Comparison of ENCODE assay signal across 1 cellular context in genomic region chr19:40285353-40286234, GRCh38.
TF ChIP-seq lines count a peak whose summit lies in the region.

No MANE protein-coding gene starts in this region.

TF ChIP-seq in HepG2, 621 proteins besides CTCF, POLR2A, EP300 and RAD21 (continued from another document and continues in another):
- TF ChIP-seq MNT (IDR thresholded peaks at IDR 0.05) (no peak), DMAP1 (CRISPR knock-in tag; IDR thresholded peaks at IDR 0.05) (no peak), NCOA1 (CRISPR knock-in tag; IDR thresholded peaks at IDR 0.05) (no peak), ZMYM2 (CRISPR knock-in tag; IDR thresholded peaks at IDR 0.05) (0 out of 2 replicates have a peak, but pooled peaks have one; percentile 37), SMAD1 (CRISPR knock-in tag; IDR thresholded peaks at IDR 0.05; ENCODE audit: borderline replicate concordance, low read depth) (no peak), TAF1 (CRISPR knock-in tag; IDR thresholded peaks at IDR 0.05) (peak; percentile 52; the same call in 1 of the 2 replicates), KLF9 (CRISPR knock-in tag; IDR thresholded peaks at IDR 0.05; ENCODE audit: low read depth) (no peak), ZNF431 (CRISPR knock-in tag; IDR thresholded peaks at IDR 0.05; ENCODE audit: borderline replicate concordance, low read depth) (no peak), ZFP90 (CRISPR knock-in tag; IDR thresholded peaks at IDR 0.05; ENCODE audit: borderline replicate concordance) (peak; percentile 45; the same call in 1 of the 2 replicates), ZMYM3 (CRISPR knock-in tag; IDR thresholded peaks at IDR 0.05) (peak; percentile 99), NR2F1 (CRISPR knock-in tag; IDR thresholded peaks at IDR 0.05) (no peak), TEAD2 (CRISPR knock-in tag; IDR thresholded peaks at IDR 0.05) (no peak), ZNF451 (CRISPR knock-in tag; IDR thresholded peaks at IDR 0.05) (no peak), TOPORS (CRISPR knock-in tag; IDR thresholded peaks at IDR 0.05) (peak; percentile 43; the same call in 1 of the 2 replicates), ETV6 (CRISPR knock-in tag; conservative IDR thresholded peaks at IDR 0.05) (no peak), SALL2 (CRISPR knock-in tag; IDR thresholded peaks at IDR 0.05) (no peak), SMAD9 (CRISPR knock-in tag; IDR thresholded peaks at IDR 0.05) (no peak), ZNF749 (CRISPR knock-in tag; IDR thresholded peaks at IDR 0.05; ENCODE audit: borderline replicate concordance) (no peak), KDM4B (CRISPR knock-in tag; IDR thresholded peaks at IDR 0.05) (no peak), SAFB2 (CRISPR knock-in tag; IDR thresholded peaks at IDR 0.05; ENCODE audit: borderline replicate concordance, low read depth) (no peak), REL (CRISPR knock-in tag; conservative IDR thresholded peaks at IDR 0.05) (no peak), GZF1 (CRISPR knock-in tag; IDR thresholded peaks at IDR 0.05) (no peak), ZNF143 (CRISPR knock-in tag; IDR thresholded peaks at IDR 0.05) (peak; percentile 89), MAFK (conservative IDR thresholded peaks at IDR 0.05 in 1 of 2, IDR thresholded peaks at IDR 0.05 in 1 of 2; ENCODE audit: low read length in 2 of 2) (no peak), IKZF4 (CRISPR knock-in tag; IDR thresholded peaks at IDR 0.05; ENCODE audit: borderline replicate concordance, low read depth, not compliant biosample characterization) (peak; percentile 16), HNRNPH1 (optimal IDR thresholded peaks at IDR 0.05; ENCODE audit: low read depth, low read length) (no peak), ZNF547 (CRISPR knock-in tag; IDR thresholded peaks at IDR 0.05) (peak; percentile 49; the same call in 1 of the 2 replicates), PBX2 (CRISPR knock-in tag; IDR thresholded peaks at IDR 0.05) (no peak), ONECUT2 (CRISPR knock-in tag; IDR thresholded peaks at IDR 0.05) (no peak), THYN1 (CRISPR knock-in tag; IDR thresholded peaks at IDR 0.05; ENCODE audit: borderline replicate concordance, low read depth) (no peak), KMT2A (CRISPR knock-in tag; IDR thresholded peaks at IDR 0.05) (peak; percentile 29; the same call in 1 of the 2 replicates), NR2F2 (IDR thresholded peaks at IDR 0.05; ENCODE audit: borderline replicate concordance, low read depth) (no peak; the same call in 1 of the 2 replicates), SAP130 (CRISPR knock-in tag; IDR thresholded peaks at IDR 0.05; ENCODE audit: low read depth) (peak; percentile 41; the same call in 1 of the 2 replicates), PRDM10 (CRISPR knock-in tag; IDR thresholded peaks at IDR 0.05; ENCODE audit: low read depth) (no peak), HMGA1 (CRISPR knock-in tag; conservative IDR thresholded peaks at IDR 0.05) (no peak), ZNF703 (CRISPR knock-in tag; IDR thresholded peaks at IDR 0.05; ENCODE audit: borderline replicate concordance) (no peak), ZNF496 (CRISPR knock-in tag; IDR thresholded peaks at IDR 0.05; ENCODE audit: insufficient replicate concordance) (no peak), AHR (CRISPR knock-in tag; IDR thresholded peaks at IDR 0.05) (no peak; the same call in 1 of the 2 replicates), FOSL1 (CRISPR knock-in tag; IDR thresholded peaks at IDR 0.05; ENCODE audit: borderline replicate concordance) (no peak), SIN3B (IDR thresholded peaks at IDR 0.05; ENCODE audit: low read length) (no peak), GMEB2 (CRISPR knock-in tag; IDR thresholded peaks at IDR 0.05; ENCODE audit: low read depth) (no peak)
- TF ChIP-seq, protein P1, sequence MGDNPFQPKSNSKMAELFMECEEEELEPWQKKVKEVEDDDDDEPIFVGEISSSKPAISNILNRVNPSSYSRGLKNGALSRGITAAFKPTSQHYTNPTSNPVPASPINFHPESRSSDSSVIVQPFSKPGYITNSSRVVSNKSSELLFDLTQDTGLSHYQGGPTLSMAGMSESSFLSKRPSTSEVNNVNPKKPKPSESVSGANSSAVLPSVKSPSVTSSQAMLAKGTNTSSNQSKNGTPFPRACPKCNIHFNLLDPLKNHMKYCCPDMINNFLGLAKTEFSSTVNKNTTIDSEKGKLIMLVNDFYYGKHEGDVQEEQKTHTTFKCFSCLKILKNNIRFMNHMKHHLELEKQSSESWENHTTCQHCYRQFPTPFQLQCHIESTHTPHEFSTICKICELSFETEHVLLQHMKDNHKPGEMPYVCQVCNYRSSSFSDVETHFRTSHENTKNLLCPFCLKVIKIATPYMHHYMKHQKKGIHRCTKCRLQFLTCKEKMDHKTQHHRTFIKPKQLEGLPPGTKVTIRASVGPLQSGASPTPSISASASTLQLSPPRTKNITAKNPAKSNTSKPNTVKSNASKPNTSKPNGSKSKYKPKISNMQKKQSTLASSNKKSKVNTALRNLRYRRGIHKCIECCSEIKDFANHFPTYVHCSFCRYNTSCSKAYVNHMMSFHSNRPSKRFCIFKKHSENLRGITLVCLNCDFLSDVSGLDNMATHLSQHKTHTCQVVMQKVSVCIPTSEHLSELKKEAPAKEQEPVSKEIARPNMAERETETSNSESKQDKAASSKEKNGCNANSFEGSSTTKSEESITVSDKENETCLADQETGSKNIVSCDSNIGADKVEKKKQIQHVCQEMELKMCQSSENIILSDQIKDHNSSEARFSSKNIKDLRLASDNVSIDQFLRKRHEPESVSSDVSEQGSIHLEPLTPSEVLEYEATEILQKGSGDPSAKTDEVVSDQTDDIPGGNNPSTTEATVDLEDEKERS (CRISPR knock-in tag; IDR thresholded peaks at IDR 0.05) = 0 out of 2 replicates have a peak, but pooled peaks have one; percentile 26
- TF ChIP-seq, protein P2, sequence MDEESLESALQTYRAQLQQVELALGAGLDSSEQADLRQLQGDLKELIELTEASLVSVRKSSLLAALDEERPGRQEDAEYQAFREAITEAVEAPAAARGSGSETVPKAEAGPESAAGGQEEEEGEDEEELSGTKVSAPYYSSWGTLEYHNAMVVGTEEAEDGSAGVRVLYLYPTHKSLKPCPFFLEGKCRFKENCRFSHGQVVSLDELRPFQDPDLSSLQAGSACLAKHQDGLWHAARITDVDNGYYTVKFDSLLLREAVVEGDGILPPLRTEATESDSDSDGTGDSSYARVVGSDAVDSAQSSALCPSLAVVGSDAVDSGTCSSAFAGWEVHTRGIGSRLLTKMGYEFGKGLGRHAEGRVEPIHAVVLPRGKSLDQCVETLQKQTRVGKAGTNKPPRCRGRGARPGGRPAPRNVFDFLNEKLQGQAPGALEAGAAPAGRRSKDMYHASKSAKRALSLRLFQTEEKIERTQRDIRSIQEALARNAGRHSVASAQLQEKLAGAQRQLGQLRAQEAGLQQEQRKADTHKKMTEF (CRISPR knock-in tag; IDR thresholded peaks at IDR 0.05) = peak; percentile 10
- TF ChIP-seq, protein P3, sequence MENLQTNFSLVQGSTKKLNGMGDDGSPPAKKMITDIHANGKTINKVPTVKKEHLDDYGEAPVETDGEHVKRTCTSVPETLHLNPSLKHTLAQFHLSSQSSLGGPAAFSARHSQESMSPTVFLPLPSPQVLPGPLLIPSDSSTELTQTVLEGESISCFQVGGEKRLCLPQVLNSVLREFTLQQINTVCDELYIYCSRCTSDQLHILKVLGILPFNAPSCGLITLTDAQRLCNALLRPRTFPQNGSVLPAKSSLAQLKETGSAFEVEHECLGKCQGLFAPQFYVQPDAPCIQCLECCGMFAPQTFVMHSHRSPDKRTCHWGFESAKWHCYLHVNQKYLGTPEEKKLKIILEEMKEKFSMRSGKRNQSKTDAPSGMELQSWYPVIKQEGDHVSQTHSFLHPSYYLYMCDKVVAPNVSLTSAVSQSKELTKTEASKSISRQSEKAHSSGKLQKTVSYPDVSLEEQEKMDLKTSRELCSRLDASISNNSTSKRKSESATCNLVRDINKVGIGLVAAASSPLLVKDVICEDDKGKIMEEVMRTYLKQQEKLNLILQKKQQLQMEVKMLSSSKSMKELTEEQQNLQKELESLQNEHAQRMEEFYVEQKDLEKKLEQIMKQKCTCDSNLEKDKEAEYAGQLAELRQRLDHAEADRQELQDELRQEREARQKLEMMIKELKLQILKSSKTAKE (CRISPR knock-in tag; IDR thresholded peaks at IDR 0.05; ENCODE audit: borderline replicate concordance) = no peak
- TF ChIP-seq, protein P4, sequence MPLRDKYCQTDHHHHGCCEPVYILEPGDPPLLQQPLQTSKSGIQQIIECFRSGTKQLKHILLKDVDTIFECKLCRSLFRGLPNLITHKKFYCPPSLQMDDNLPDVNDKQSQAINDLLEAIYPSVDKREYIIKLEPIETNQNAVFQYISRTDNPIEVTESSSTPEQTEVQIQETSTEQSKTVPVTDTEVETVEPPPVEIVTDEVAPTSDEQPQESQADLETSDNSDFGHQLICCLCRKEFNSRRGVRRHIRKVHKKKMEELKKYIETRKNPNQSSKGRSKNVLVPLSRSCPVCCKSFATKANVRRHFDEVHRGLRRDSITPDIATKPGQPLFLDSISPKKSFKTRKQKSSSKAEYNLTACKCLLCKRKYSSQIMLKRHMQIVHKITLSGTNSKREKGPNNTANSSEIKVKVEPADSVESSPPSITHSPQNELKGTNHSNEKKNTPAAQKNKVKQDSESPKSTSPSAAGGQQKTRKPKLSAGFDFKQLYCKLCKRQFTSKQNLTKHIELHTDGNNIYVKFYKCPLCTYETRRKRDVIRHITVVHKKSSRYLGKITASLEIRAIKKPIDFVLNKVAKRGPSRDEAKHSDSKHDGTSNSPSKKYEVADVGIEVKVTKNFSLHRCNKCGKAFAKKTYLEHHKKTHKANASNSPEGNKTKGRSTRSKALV (CRISPR knock-in tag; IDR thresholded peaks at IDR 0.05) = no peak; the same call in 1 of the 2 replicates
- TF ChIP-seq, protein P5, sequence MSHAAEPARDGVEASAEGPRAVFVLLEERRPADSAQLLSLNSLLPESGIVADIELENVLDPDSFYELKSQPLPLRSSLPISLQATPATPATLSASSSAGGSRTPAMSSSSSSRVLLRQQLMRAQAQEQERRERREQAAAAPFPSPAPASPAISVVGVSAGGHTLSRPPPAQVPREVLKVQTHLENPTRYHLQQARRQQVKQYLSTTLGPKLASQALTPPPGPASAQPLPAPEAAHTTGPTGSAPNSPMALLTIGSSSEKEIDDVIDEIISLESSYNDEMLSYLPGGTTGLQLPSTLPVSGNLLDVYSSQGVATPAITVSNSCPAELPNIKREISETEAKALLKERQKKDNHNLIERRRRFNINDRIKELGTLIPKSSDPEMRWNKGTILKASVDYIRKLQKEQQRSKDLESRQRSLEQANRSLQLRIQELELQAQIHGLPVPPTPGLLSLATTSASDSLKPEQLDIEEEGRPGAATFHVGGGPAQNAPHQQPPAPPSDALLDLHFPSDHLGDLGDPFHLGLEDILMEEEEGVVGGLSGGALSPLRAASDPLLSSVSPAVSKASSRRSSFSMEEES (CRISPR knock-in tag; IDR thresholded peaks at IDR 0.05) = no peak
- TF ChIP-seq, protein P6, sequence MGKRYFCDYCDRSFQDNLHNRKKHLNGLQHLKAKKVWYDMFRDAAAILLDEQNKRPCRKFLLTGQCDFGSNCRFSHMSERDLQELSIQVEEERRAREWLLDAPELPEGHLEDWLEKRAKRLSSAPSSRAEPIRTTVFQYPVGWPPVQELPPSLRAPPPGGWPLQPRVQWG (CRISPR knock-in tag; IDR thresholded peaks at IDR 0.05; ENCODE audit: borderline replicate concordance, low read depth) = no peak
